ENCODE assay signal across 8 cellular contexts in the genomic region with DNA sequence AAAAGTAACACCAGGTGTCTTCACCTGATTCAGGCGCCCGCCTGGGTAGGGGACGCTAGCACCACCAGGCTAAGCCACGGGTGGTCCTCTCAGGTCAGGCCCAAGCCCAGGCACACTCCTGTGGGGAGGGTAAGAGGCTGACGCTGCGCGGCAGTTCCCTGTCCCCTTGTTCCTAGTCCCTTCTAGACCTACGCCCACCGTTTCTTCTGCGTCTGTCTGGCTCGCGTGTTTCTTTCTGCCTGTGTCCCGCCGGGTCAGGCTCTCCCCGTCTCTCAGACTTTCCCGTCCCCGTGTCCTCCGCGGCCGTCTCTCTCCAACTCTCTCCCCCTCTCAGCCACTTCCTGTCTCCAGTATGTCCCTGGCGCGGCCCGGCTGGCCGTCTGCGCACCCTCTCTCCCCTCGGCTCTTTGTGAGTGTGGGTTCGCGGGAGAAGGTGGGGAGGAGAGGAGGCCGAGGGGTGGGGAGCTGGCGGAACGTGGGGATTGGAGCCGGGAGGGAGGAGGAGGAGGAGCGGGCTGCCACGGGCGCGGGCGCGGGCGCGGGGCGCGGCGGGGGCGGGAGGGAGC.
DNase-seq lines count a peak whose midpoint lies in the region; ATAC-seq and TF ChIP-seq lines count a peak whose summit lies in the region.

No MANE protein-coding gene starts in this region.

- peak overlapping the region; percentile 77 for H3K4me3 ChIP-seq in BLaER1
- H3K4me3 ChIP-seq in HL-60 (replicated peaks; ENCODE audit: insufficient read depth, low read length): peak overlapping the region; percentile 71
- peak overlapping the region; percentile 91 for H3K4me3 ChIP-seq in SK-N-MC
- H3K4me3 ChIP-seq in brain microvascular endothelial cell (ENCODE audit: low read depth, low read length): peak overlapping the region; percentile 66
- H3K4me3 ChIP-seq in iPS DF 6.9 (ENCODE audit: low read length): peak overlapping the region; percentile 68; the same call in 1 of the 2 replicates
- H3K4me3 ChIP-seq in retinal pigment epithelial cell (ENCODE audit: low read length): peak overlapping the region; percentile 73

- no peak for TF ChIP-seq CTCF in HL-60 (IDR thresholded peaks at IDR 0.05; ENCODE audit: insufficient read depth, low read length)
- TF ChIP-seq CTCF in brain microvascular endothelial cell (IDR thresholded peaks at IDR 0.05; ENCODE audit: low read depth, low read length, missing control alignments): no peak
- TF ChIP-seq CTCF in retinal pigment epithelial cell (conservative IDR thresholded peaks at IDR 0.05; ENCODE audit: low read depth, low read length): no peak

- no CpG with 5 or more reads among the region's 44 CpGs for WGBS in iPS DF 6.9 (ENCODE audit: insufficient coverage, insufficient read length)

- H3K9me3 ChIP-seq in BLaER1 (no peaks in the 10 kb centered on the region), SK-N-MC (ENCODE audit: low read depth, low read length) (no peaks in the 10 kb centered on the region), iPS DF 6.9 (ENCODE audit: control insufficient read depth, insufficient read depth, low read length) (no peaks in the 10 kb centered on the region)

- H3K36me3 ChIP-seq in BLaER1 (peaks cover 17% of the 10 kb centered on the region), SK-N-MC (ENCODE audit: insufficient read depth, low read length) (no peaks in the 10 kb centered on the region), brain microvascular endothelial cell (replicated peaks) (no peaks in the 10 kb centered on the region), iPS DF 6.9 (ENCODE audit: control insufficient read depth, insufficient read depth, low read length) (no peaks in the 10 kb centered on the region)

- H3K27ac ChIP-seq in BLaER1 (peak overlapping the region; percentile 79), HL-60 (replicated peaks) (peak overlapping the region; percentile 46), SK-N-MC (peak overlapping the region; percentile 78), brain microvascular endothelial cell (peak overlapping the region; percentile 76), iPS DF 6.9 (ENCODE audit: low read length) (no peak overlapping the region)

- DNase-seq in HL-60 (ENCODE audit: low read depth in 1 of 2, low spot score in 1 of 2) (peak; percentile 56 to 63), SK-N-MC (ENCODE audit: low read depth, low spot score) (no peak), brain microvascular endothelial cell (peak; percentile 68), iPS DF 6.9 (ENCODE audit: low read depth, low spot score) (no peak), retinal pigment epithelial cell (ENCODE audit: low read depth) (no peak), GM03348 (ENCODE audit: low spot score) (no peak)

- peak overlapping the region; percentile 89 for H3K4me2 ChIP-seq in BLaER1

- H3K9ac ChIP-seq in BLaER1: peak overlapping the region; percentile 86
- H3K9ac ChIP-seq in SK-N-MC (ENCODE audit: insufficient read length): peak overlapping the region; percentile 84

- in situ Hi-C loops in brain microvascular endothelial cell (cut with HindIII; ENCODE audit: low pct_ligation_motif_present, low sequenced_read_pairs): no loop called here

- peaks cover 6% of the 10 kb centered on the region; the same call in 1 of the 2 replicates for H4K20me1 ChIP-seq in BLaER1

- ATAC-seq in GM19328 (IDR thresholded peaks at IDR 0.05; ENCODE audit: unreplicated experiment): peak; percentile 6

- peaks cover 44% of the 10 kb centered on the region for H3K4me1 ChIP-seq in BLaER1
- peaks cover 28% of the 10 kb centered on the region for H3K4me1 ChIP-seq in iPS DF 6.9 (ENCODE audit: control insufficient read depth, insufficient read depth, low read length)

- H3K27me3 ChIP-seq in BLaER1 (no peaks in the 10 kb centered on the region), HL-60 (ENCODE audit: insufficient read depth, poor library complexity, severe bottlenecking) (no peaks in the 10 kb centered on the region), brain microvascular endothelial cell (replicated peaks) (no peaks in the 10 kb centered on the region), iPS DF 6.9 (ENCODE audit: control insufficient read depth, insufficient read depth, low read length) (peaks cover 2% of the 10 kb centered on the region; the same call in 1 of the 2 replicates)

Comparison
In these comparisons a context has a peak if more than half of its experiments do, and no peak if none do; other contexts are left out.
1. DNase-seq: peak in HL-60 (2 of 2) and brain microvascular endothelial cell (single experiment); none in SK-N-MC (single experiment), iPS DF 6.9 (single experiment), retinal pigment epithelial cell (single experiment) and GM03348 (single experiment).
2. Peak in every context shown above with its lines, with median percentiles within 50 percentile points of each other: H3K4me3 ChIP-seq.